ENCODE assay signal across 11 cellular contexts in the genomic region with DNA sequence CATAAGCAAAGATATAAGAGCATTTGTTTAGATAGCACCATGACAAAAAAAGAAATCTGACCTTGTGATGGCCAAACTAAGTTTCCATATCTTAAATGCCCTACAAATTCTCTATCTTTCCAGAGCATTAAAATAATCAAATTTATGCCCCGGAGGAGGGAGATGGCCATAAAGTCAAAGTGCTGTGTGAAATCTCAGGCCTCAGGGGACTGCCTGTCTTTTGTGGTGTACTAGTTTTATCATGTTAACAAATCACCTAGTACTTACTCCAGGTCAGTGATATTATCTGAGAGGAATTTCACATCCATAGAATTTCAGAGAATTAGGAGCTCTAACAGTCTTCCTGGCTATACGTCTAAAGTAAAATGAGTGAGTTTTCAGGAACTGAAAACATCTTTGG.
"Had no signal": no experiment of that assay in that cellular context is flagged by ENCODE, and none has a peak within 500 bp of the region (broad histone marks: within the 10 kb centered on the region; RNA-seq: fewer than 3 reads in every experiment).

No MANE protein-coding gene starts in this region.

- H3K36me3 ChIP-seq: HAP-1 had no signal

- H3K27ac Mint-ChIP-seq: GM23338, H9, HFFc6 had no signal

- H3K4me1 ChIP-seq: HAP-1 had no signal

- FAIRE-seq: H1, H54 had no signal

- H3K4me3 Mint-ChIP-seq: GM23338, H9, HFFc6 had no signal

- H3K9ac ChIP-seq: GM23248 had no signal

- ATAC-seq: GM23338, HCT116 had no signal

- H3K9me3 ChIP-seq: HAP-1 had no signal

- H3K4me3 ChIP-seq: GM23248, GM23338, HAP-1 had no signal

- DNase-seq: GM23248, GOT3, H7, H9, HCEC 1CT, HFFc6 had no signal

- H3K27ac ChIP-seq: GM23248 had no signal

- H2AFZ ChIP-seq: GM23248, GM23338 had no signal

- H3K9me3 Mint-ChIP-seq: GM23338, H9, HFFc6 had no signal

- H3K4me2 ChIP-seq: GM23338 had no signal
